In the genomic region with DNA sequence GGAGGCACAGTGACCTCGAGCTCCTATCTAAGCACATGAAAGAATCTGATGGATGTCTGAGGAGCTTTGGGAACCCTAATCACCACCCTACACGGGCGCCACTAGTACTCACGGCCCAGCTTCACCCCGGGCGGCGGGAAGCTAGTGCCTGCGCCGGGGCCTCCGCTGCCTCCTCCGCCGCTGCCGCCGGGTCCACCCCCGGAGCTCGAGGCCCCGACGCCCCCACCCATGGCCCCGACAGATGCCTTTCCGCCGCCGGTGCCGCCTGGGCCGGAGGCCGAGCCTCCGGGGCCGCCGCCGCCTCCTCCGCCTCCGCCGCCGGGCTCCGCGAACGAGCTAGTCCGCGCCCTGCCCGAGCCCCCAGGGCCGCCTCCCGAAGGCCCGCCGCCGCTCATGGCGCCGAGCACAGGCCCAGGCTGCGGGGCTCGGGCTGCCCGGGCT, we compare ENCODE assay signal across 2 cellular contexts.
TF ChIP-seq lines count a peak whose summit lies in the region.

No MANE protein-coding gene starts in this region.

TF ChIP-seq in SK-N-SH, 30 proteins besides CTCF, POLR2A, EP300 and RAD21 (continued from another document):
- TF ChIP-seq MAX (IDR thresholded peaks at IDR 0.05; ENCODE audit: low read depth), result no peak
- no peak for TF ChIP-seq RXRA (IDR thresholded peaks at IDR 0.05; ENCODE audit: borderline replicate concordance, low read depth)
- no peak for TF ChIP-seq JUND (IDR thresholded peaks at IDR 0.05)
- no peak for TF ChIP-seq NFIC (IDR thresholded peaks at IDR 0.05; ENCODE audit: borderline replicate concordance)
- no peak for TF ChIP-seq TEAD4 (IDR thresholded peaks at IDR 0.05; ENCODE audit: borderline replicate concordance, insufficient read depth)
- no peak for TF ChIP-seq POLR2AphosphoS5 (IDR thresholded peaks at IDR 0.05; ENCODE audit: low read depth, low read length)
- no peak for TF ChIP-seq IRF3 (IDR thresholded peaks at IDR 0.05; ENCODE audit: low read depth, low read length)

TF ChIP-seq in SK-N-SH treated with all-trans-retinoic acid at 6 μM for 48 hours, 23 proteins besides CTCF, POLR2A, EP300 and RAD21 (continued from another document):
- no peak for TF ChIP-seq ESRRG (CRISPR knock-in tag; IDR thresholded peaks at IDR 0.05)
